10 cellular contexts compared by ENCODE assay signal in the genomic region with DNA sequence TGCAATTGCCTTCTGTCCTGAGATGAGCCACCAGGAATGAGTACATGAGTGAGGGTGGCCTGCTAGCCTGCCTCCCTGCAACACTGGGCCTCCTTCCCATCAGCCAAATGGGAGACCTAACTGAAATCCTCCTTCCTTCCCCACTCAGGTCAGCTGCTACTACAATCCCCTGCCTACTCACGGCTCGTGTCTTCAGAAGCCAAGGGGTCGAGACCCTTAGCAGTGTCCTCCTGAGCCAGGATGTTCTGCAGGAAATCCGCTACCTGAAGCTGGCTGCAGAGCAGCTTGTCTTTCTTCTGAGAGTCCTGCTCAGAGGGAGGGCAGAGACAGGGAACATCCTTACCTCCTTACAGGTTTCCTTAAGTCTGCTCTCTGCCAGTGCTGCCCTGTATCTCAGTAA. TPM values are rescaled to one million over a fixed set of nuclear protein-coding genes. Genes with fewer than 3 reads are reported as not detected.
DNase-seq lines count a peak whose midpoint lies in the region; ATAC-seq, FAIRE-seq and TF ChIP-seq lines count a peak whose summit lies in the region.
"Had no signal": no experiment of that assay in that cellular context is flagged by ENCODE, and none has a peak within 500 bp of the region (broad histone marks: within the 10 kb centered on the region; RNA-seq: fewer than 3 reads in every experiment).

No MANE protein-coding gene starts in this region.

- no peaks in the 10 kb centered on the region for H3K27me3 Mint-ChIP-seq in CD4-positive, alpha-beta memory T cell
- H3K27me3 Mint-ChIP-seq in astrocyte (ENCODE audit: low read depth, unreplicated experiment) (no peaks in the 10 kb centered on the region), natural killer cell (ENCODE audit: low read depth in 2 of 2) (no peaks in the 10 kb centered on the region)

- no peaks in the 10 kb centered on the region for H3K36me3 ChIP-seq in CD4-positive, alpha-beta memory T cell (ENCODE audit: insufficient read depth, low read length)
- H3K36me3 ChIP-seq in KMS-11 (ENCODE audit: insufficient read depth) (peaks cover 4% of the 10 kb centered on the region), astrocyte (ENCODE audit: insufficient read depth, low read length) (peaks cover 12% of the 10 kb centered on the region)

- in situ Hi-C loops in KBM-7 (cut with MboI; ENCODE audit: low pct_unique_long_range_greater_than_20kb, low sequenced_read_pairs), result no loop called here

- POLR2A ChIA-PET in CD4-positive, alpha-beta memory T cell (lab: Charles Lee; ENCODE audit: partially characterized antibody), result no interaction called here

- H3K9me3 ChIP-seq in CD4-positive, alpha-beta memory T cell (ENCODE audit: control insufficient read depth in 1 of 2, low read length in 2 of 2), result no peaks in the 10 kb centered on the region
- H3K9me3 ChIP-seq in astrocyte (ENCODE audit: insufficient read depth, low read depth, low read length), result no peaks in the 10 kb centered on the region
- H3K9me3 ChIP-seq: mucosa of descending colon had no signal

- H3K4me3 Mint-ChIP-seq in CD4-positive, alpha-beta memory T cell, result peak overlapping the region in 7 of 8 donors; percentile 89 to 97 (median 94)
- H3K4me3 Mint-ChIP-seq in astrocyte (ENCODE audit: unreplicated experiment) (no peak overlapping the region), natural killer cell (peak overlapping the region; percentile 98)

- H3K36me3 Mint-ChIP-seq in CD4-positive, alpha-beta memory T cell, result peaks cover 0 to 5% of the 10 kb centered on the region in 2 donors
- H3K36me3 Mint-ChIP-seq in astrocyte (ENCODE audit: low read depth, unreplicated experiment) (peaks cover 3% of the 10 kb centered on the region), natural killer cell (no peaks in the 10 kb centered on the region)

- H3K27ac Mint-ChIP-seq in CD4-positive, alpha-beta memory T cell, result peak overlapping the region in 2 of 7 donors; percentile 81 to 93
- H3K27ac Mint-ChIP-seq in astrocyte (ENCODE audit: unreplicated experiment) (no peak overlapping the region), natural killer cell (no peak overlapping the region)

- no peaks in the 10 kb centered on the region for H3K27me3 ChIP-seq in CD4-positive, alpha-beta memory T cell (ENCODE audit: insufficient read depth, low read length)
- H3K27me3 ChIP-seq in KMS-11 (ENCODE audit: insufficient read depth, low read depth) (no peaks in the 10 kb centered on the region), astrocyte (ENCODE audit: insufficient read depth, low read length) (no peaks in the 10 kb centered on the region)

- CTCF ChIA-PET in CD4-positive, alpha-beta memory T cell (lab: Charles Lee; ENCODE audit: partially characterized antibody), result no interaction called here

- H3K4me2 ChIP-seq in KMS-11 (peak overlapping the region; percentile 92), astrocyte (ENCODE audit: low read length) (peak overlapping the region; percentile 87)

- intact Hi-C loops in CD4-positive, alpha-beta memory T cell (cut with micrococcal nuclease), result loop anchor here (2.0 to 10.0 kb wide), 2 partner anchors 1909 to 1985 kb away; a partner anchor contains a TSS
- intact Hi-C loops in natural killer cell (cut with micrococcal nuclease), result no loop called here

- peaks cover 14% of the 10 kb centered on the region for H3K4me1 ChIP-seq in CD4-positive, alpha-beta memory T cell (ENCODE audit: insufficient read depth, low read length)
- H3K4me1 ChIP-seq in KMS-11 (ENCODE audit: low read depth, poor library complexity, severe bottlenecking), result peaks cover 8% of the 10 kb centered on the region
- peaks cover 14% of the 10 kb centered on the region for H3K4me1 ChIP-seq in astrocyte (ENCODE audit: insufficient read depth, low read length)

- H3K79me2 ChIP-seq in KMS-11 (ENCODE audit: insufficient read depth, low read depth) (peaks cover 12% of the 10 kb centered on the region), astrocyte (ENCODE audit: insufficient read depth, low read length) (peaks cover 20% of the 10 kb centered on the region)

- peaks cover 0 to 2% (median 0%) of the 10 kb centered on the region in 8 donors for H3K9me3 Mint-ChIP-seq in CD4-positive, alpha-beta memory T cell
- H3K9me3 Mint-ChIP-seq in astrocyte (ENCODE audit: unreplicated experiment) (no peaks in the 10 kb centered on the region), natural killer cell (no peaks in the 10 kb centered on the region)

- no peak overlapping the region for H3K9ac ChIP-seq in KMS-11
- no peak overlapping the region for H3K9ac ChIP-seq in astrocyte (ENCODE audit: low read length)

- TF ChIP-seq CTCF in KMS-11 (conservative IDR thresholded peaks at IDR 0.05; ENCODE audit: low read depth, low read length) (no peak), astrocyte (IDR thresholded peaks at IDR 0.05; ENCODE audit: insufficient read depth, low read depth, low read length) (no peak), natural killer cell (IDR thresholded peaks at IDR 0.05) (no peak)

- H3K27ac ChIP-seq in CD4-positive, alpha-beta memory T cell (ENCODE audit: low read depth, low read length), result no peak overlapping the region
- H3K27ac ChIP-seq in KMS-11 (no peak overlapping the region), astrocyte (ENCODE audit: low read depth, low read length) (no peak overlapping the region)

- no peak for DNase-seq in CD4-positive, alpha-beta memory T cell
- DNase-seq in astrocyte (ENCODE audit: low read depth), result no peak
- DNase-seq in natural killer cell, result no peak
- no peak for DNase-seq in KBM-7
- no peak for DNase-seq in NCI-H446 (lab: John Stamatoyannopoulos, UW)
- DNase-seq: mucosa of descending colon; stimulated activated CD4-positive, alpha-beta T cell treated with anti-CD3 and anti-CD28 coated beads, Interleukin-4, amount 100 ng/mL, for 1 hour had no signal

- H4K20me1 ChIP-seq in KMS-11 (ENCODE audit: insufficient read depth), result no peaks in the 10 kb centered on the region
- H4K20me1 ChIP-seq in astrocyte (ENCODE audit: insufficient read depth, low read length), result no peaks in the 10 kb centered on the region

- no peak for FAIRE-seq in astrocyte (lab: Jason Lieb, UNC)

- peaks cover 17 to 31% (median 20%) of the 10 kb centered on the region in 4 donors for H3K4me1 Mint-ChIP-seq in CD4-positive, alpha-beta memory T cell
- H3K4me1 Mint-ChIP-seq in astrocyte (ENCODE audit: low read depth, unreplicated experiment), result peaks cover 5% of the 10 kb centered on the region
- peaks cover 33 to 50% of the 10 kb centered on the region in 2 donors for H3K4me1 Mint-ChIP-seq in natural killer cell

- ATAC-seq in natural killer cell, result no peak
- no peak for ATAC-seq in GM21717 (IDR thresholded peaks at IDR 0.05; ENCODE audit: unreplicated experiment)
- no peak for ATAC-seq in HG03095 (IDR thresholded peaks at IDR 0.05; ENCODE audit: unreplicated experiment)
- ATAC-seq: mucosa of descending colon had no signal

- no peak overlapping the region for H3K4me3 ChIP-seq in CD4-positive, alpha-beta memory T cell (ENCODE audit: low read length in 2 of 2)
- H3K4me3 ChIP-seq in KMS-11 (IDR thresholded peaks at IDR 0.05; ENCODE audit: insufficient read depth, low read depth, low read length), result peak overlapping the region; percentile 40
- peak overlapping the region; percentile 89 for H3K4me3 ChIP-seq in astrocyte (ENCODE audit: insufficient read depth, low read depth, low read length)
- H3K4me3 ChIP-seq: mucosa of descending colon had no signal

- H2AFZ ChIP-seq in KMS-11 (ENCODE audit: low read depth) (no peak overlapping the region), astrocyte (ENCODE audit: low read depth, low read length) (no peak overlapping the region)

RNA-seq across cellular contexts. Expression of a gene that starts 1.2 kb away (rescaled TPM):
- 1 to 10 TPM; 2.2 TPM for total RNA-seq in CD4-positive, alpha-beta memory T cell
- 1 to 10 TPM; 3.0 to 4.7 TPM for polyA plus RNA-seq in CD4-positive, alpha-beta memory T cell
- total RNA-seq in astrocyte (6.2 and 12.8 TPM in 2 replicates), natural killer cell (1 to 10 TPM; 1.8 to 3.8 (median 2.3) TPM)

Comparison
In these comparisons a context has a peak if more than half of its experiments do, and no peak if none do; other contexts are left out.
1. H3K4me3 ChIP-seq: peak in KMS-11 (single experiment) and astrocyte (single experiment); none in CD4-positive, alpha-beta memory T cell (0 of 2).